1 cellular context compared by ENCODE assay signal in the genomic region with DNA sequence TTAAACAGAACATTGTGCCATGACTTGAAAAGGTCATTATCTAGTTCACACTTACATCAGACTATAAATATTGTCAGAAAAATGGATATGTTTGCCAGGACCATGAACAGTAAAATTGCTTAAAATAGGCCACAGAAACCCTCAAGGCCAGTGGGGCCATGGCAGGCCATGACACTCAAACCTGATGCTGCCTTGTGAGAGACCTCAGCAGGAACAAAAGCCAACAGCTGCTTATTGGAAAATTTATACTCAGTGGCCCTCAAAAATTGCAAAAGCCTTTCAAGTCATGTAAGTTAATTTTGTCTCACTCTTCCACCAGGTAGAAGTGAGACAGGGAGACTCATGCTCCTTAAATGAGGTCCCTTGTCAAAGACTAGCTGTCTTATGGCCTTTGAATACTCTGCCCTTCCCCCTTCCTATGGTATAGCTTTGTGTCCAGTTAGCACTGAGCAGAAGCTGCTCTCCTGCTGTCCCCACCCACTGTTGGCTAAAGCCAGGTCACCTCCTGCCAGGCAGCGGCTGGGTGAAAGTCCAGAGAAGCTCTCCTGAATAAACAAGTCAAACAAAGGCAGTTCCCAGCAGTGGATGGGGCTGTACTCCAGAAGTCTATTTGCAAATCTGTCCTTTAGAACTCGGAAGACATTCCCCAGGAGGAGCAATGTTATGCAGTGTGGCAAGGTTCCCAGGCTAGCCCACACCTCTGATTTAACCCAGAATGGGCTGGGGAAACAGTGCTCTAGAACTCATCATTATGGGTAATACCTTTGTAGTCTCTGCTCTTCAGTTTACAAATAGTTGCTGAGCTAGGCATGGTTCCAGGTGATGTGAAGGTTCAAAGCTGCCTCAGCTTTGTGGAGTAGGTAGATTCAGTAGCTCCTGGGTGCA.
TF ChIP-seq lines count a peak whose summit lies in the region.

No MANE protein-coding gene starts in this region.

TF ChIP-seq in HepG2, 621 proteins besides CTCF, POLR2A, EP300 and RAD21 (continued from another document and continues in another):
- TF ChIP-seq RBM22 (optimal IDR thresholded peaks at IDR 0.05; ENCODE audit: low read length) (no peak), FOXA3 (CRISPR knock-in tag; IDR thresholded peaks at IDR 0.05) (peak; percentile 93), GZF1 (CRISPR knock-in tag; IDR thresholded peaks at IDR 0.05) (no peak), ZNF598 (CRISPR knock-in tag; IDR thresholded peaks at IDR 0.05; ENCODE audit: borderline replicate concordance) (no peak), WIZ (CRISPR knock-in tag; IDR thresholded peaks at IDR 0.05) (no peak), ZNF740 (CRISPR knock-in tag; IDR thresholded peaks at IDR 0.05) (no peak; the same call in 1 of the 2 replicates), KAT7 (CRISPR knock-in tag; IDR thresholded peaks at IDR 0.05; ENCODE audit: borderline replicate concordance) (0 out of 2 replicates have a peak, but pooled peaks have one; percentile 5), ZFP1 (CRISPR knock-in tag; IDR thresholded peaks at IDR 0.05) (peak; percentile 79; the same call in 1 of the 2 replicates), REPIN1 (CRISPR knock-in tag; IDR thresholded peaks at IDR 0.05; ENCODE audit: borderline replicate concordance, low read depth) (peak; percentile 61; the same call in 1 of the 2 replicates), ZNF44 (CRISPR knock-in tag; IDR thresholded peaks at IDR 0.05) (no peak), TEAD2 (CRISPR knock-in tag; IDR thresholded peaks at IDR 0.05) (no peak), HOXD1 (CRISPR knock-in tag; IDR thresholded peaks at IDR 0.05) (peak; percentile 49; the same call in 1 of the 2 replicates), HNF1B (CRISPR knock-in tag; IDR thresholded peaks at IDR 0.05) (peak; percentile 89), ZNF354B (CRISPR knock-in tag; IDR thresholded peaks at IDR 0.05) (no peak), ZNF776 (CRISPR knock-in tag; IDR thresholded peaks at IDR 0.05) (no peak), ZNF460 (CRISPR knock-in tag; IDR thresholded peaks at IDR 0.05; ENCODE audit: borderline replicate concordance) (peak; percentile 32; the same call in 1 of the 2 replicates), ZFP62 (CRISPR knock-in tag; IDR thresholded peaks at IDR 0.05) (no peak), PAX8 (CRISPR knock-in tag; IDR thresholded peaks at IDR 0.05; ENCODE audit: borderline replicate concordance) (no peak), CREM (IDR thresholded peaks at IDR 0.05) (peak; percentile 74; the same call in 1 of the 2 replicates), CREM (CRISPR knock-in tag; IDR thresholded peaks at IDR 0.05) (no peak), ZNF557 (CRISPR knock-in tag; IDR thresholded peaks at IDR 0.05) (0 out of 2 replicates have a peak, but pooled peaks have one; percentile 46), NFAT5 (CRISPR knock-in tag; IDR thresholded peaks at IDR 0.05) (no peak), NCOA2 (CRISPR knock-in tag; IDR thresholded peaks at IDR 0.05) (peak; percentile 98), ZNF451 (CRISPR knock-in tag; IDR thresholded peaks at IDR 0.05) (0 out of 2 replicates have a peak, but pooled peaks have one; percentile 71), CENPX (CRISPR knock-in tag; IDR thresholded peaks at IDR 0.05) (no peak), ZNF563 (CRISPR knock-in tag; IDR thresholded peaks at IDR 0.05) (no peak), ZSCAN25 (CRISPR knock-in tag; IDR thresholded peaks at IDR 0.05) (no peak), DR1 (CRISPR knock-in tag; IDR thresholded peaks at IDR 0.05) (peak; percentile 67; the same call in 1 of the 2 replicates), ZNF703 (CRISPR knock-in tag; IDR thresholded peaks at IDR 0.05; ENCODE audit: borderline replicate concordance) (no peak), ZNF547 (CRISPR knock-in tag; IDR thresholded peaks at IDR 0.05) (no peak), MAFF (IDR thresholded peaks at IDR 0.05; ENCODE audit: low read depth, low read length) (no peak), HDAC2 (CRISPR knock-in tag; IDR thresholded peaks at IDR 0.05) (peak; percentile 95), TBL1XR1 (IDR thresholded peaks at IDR 0.05; ENCODE audit: borderline replicate concordance, low read length, partially characterized antibody) (peak; percentile 41), MTA1 (CRISPR knock-in tag; IDR thresholded peaks at IDR 0.05; ENCODE audit: borderline replicate concordance) (peak; percentile 77; the same call in 1 of the 2 replicates), ZNF564 (CRISPR knock-in tag; IDR thresholded peaks at IDR 0.05) (no peak; the same call in 1 of the 2 replicates), KMT2A (CRISPR knock-in tag; IDR thresholded peaks at IDR 0.05) (no peak), FOXP1 (IDR thresholded peaks at IDR 0.05) (no peak), FOXP1 (CRISPR knock-in tag; IDR thresholded peaks at IDR 0.05) (peak; percentile 79), KIAA2018 (CRISPR knock-in tag; IDR thresholded peaks at IDR 0.05; ENCODE audit: borderline replicate concordance) (no peak)
- TF ChIP-seq, protein P1, sequence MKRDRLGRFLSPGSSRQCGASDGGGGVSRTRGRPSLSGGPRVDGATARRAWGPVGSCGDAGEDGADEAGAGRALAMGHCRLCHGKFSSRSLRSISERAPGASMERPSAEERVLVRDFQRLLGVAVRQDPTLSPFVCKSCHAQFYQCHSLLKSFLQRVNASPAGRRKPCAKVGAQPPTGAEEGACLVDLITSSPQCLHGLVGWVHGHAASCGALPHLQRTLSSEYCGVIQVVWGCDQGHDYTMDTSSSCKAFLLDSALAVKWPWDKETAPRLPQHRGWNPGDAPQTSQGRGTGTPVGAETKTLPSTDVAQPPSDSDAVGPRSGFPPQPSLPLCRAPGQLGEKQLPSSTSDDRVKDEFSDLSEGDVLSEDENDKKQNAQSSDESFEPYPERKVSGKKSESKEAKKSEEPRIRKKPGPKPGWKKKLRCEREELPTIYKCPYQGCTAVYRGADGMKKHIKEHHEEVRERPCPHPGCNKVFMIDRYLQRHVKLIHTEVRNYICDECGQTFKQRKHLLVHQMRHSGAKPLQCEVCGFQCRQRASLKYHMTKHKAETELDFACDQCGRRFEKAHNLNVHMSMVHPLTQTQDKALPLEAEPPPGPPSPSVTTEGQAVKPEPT (CRISPR knock-in tag; IDR thresholded peaks at IDR 0.05; ENCODE audit: low read depth): no peak
